Comparison of ENCODE assay signal across 8 cellular contexts in the genomic region with DNA sequence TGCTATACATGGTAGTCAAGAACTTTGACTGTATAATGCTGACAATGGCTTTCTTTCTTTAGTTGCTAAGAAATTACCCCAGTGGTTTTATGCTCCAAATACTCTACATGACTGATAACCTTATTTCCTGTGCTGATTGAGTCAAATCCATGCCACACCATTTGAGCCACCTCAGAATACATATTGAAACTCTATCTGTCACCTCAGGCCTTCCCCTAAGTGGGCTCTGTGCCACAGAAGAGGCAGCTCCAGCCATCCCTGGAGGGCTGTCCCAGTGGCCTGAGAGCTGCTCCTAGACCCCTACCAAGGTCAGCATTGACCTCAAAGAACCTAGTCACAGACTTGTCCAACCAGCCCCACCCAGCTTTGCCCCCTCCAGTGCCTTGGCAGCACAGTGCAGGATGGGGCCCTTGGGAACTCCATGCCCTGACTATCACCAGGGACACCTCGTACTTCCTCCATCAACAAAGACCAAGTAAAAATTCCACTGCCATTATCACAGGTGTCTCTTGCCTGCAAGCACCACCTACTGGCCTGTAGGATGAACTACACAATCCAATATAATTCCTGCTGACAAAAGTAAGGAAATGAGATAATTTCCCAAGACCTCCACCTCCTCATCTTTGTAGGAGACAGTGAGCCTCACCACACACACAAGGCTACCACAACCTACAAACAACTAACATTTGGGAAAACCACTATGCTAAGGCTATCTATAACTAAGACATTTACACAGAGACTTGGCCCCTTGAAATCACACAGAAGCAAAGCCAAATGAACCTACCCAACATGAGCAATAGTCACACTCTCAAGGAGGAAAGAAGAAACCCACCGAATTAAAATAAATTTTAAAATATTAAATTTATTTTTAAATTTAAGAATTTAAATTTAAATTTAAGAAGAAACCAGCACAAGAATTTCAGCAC.
DNase-seq lines count a peak whose midpoint lies in the region; ATAC-seq and TF ChIP-seq lines count a peak whose summit lies in the region.

No MANE protein-coding gene starts in this region.

- H3K27ac ChIP-seq in vagina: no peak overlapping the region

- no peak overlapping the region for H3K4me3 ChIP-seq in vagina

- H3K27me3 ChIP-seq in vagina: no peaks in the 10 kb centered on the region

- no peaks in the 10 kb centered on the region for H3K4me1 ChIP-seq in vagina

- peak; percentile 33 for DNase-seq in AG08395 (ENCODE audit: low spot score)
- peak; percentile 14 for DNase-seq in NOMO-1 treated with DMSO at 0.1 percent for 48 hours (lab: John Stamatoyannopoulos, UW; ENCODE audit: unreplicated experiment)
- peak; percentile 15 for DNase-seq in fibroblast of gingiva (ENCODE audit: low read depth)
- DNase-seq in DMS79 treated with DMSO at 0.1 percent for 48 hours (lab: John Stamatoyannopoulos, UW): no peak
- no peak for DNase-seq in vagina (ENCODE audit: extremely low spot score in 2 of 2)

- intact Hi-C loops in vagina (cut with DNase I): no loop called here

- H3K9me3 ChIP-seq in vagina: peaks cover 10% of the 10 kb centered on the region

- TF ChIP-seq POLR2A in vagina (IDR thresholded peaks at IDR 0.05): no peak

- no peak for TF ChIP-seq CTCF in vagina (IDR thresholded peaks at IDR 0.05)

- peak; percentile 58 for ATAC-seq in GM18517 (IDR thresholded peaks at IDR 0.05; ENCODE audit: unreplicated experiment)
- ATAC-seq in HG02870 (IDR thresholded peaks at IDR 0.05; ENCODE audit: unreplicated experiment): peak; percentile 78
- ATAC-seq in HG03095 (IDR thresholded peaks at IDR 0.05; ENCODE audit: unreplicated experiment): no peak

- no peaks in the 10 kb centered on the region for H3K36me3 ChIP-seq in vagina

Comparison
In these comparisons a context has a peak if more than half of its experiments do, and no peak if none do; other contexts are left out.
1. DNase-seq: peak in AG08395 (single experiment), NOMO-1 treated with DMSO at 0.1 percent for 48 hours (single experiment) and fibroblast of gingiva (single experiment); none in DMS79 treated with DMSO at 0.1 percent for 48 hours (single experiment) and vagina (0 of 2).